In the genomic region with DNA sequence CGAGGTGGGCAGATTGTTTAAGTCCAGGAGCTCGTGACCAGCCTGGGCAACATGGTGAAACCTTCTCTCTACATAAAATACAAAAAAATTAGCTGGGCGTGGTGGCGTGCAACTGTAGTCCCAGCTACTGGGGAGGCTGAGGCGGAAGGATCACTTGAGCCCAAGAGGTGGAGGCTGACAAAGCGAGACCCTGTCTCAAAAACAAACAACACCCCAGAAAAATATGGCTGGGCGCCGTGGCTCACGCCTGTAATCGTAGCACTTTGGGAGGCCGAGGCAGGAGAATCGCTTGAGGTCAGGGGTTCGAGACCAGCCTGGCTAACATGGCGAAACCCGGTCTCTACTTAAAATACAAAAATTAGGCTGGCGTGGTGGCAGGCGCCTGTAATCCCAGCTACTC, we compare ENCODE assay signal across 8 cellular contexts. TPM values are rescaled to one million over a fixed set of nuclear protein-coding genes. Genes with fewer than 3 reads are reported as not detected.
DNase-seq lines count a peak whose midpoint lies in the region; ATAC-seq and TF ChIP-seq lines count a peak whose summit lies in the region.

No MANE protein-coding gene starts in this region.

- peaks cover 8% of the 10 kb centered on the region for H3K36me3 ChIP-seq in KOPT-K1 (ENCODE audit: insufficient read depth, low read length)

- H3K9me3 Mint-ChIP-seq in chondrocyte (ENCODE audit: low read depth) (no peaks in the 10 kb centered on the region), nephron progenitor cell (peaks cover 33% of the 10 kb centered on the region)

- no peaks in the 10 kb centered on the region for H3K36me3 Mint-ChIP-seq in chondrocyte (ENCODE audit: low read depth)
- peaks cover 14% of the 10 kb centered on the region for H3K36me3 Mint-ChIP-seq in nephron progenitor cell (ENCODE audit: low read depth)

- peak overlapping the region; percentile 92 for H3K27ac ChIP-seq in C4-2B
- peak overlapping the region; percentile 99 for H3K27ac ChIP-seq in KOPT-K1 (ENCODE audit: low read depth, low read length, poor library complexity, severe bottlenecking)

- ATAC-seq in GM18907 (IDR thresholded peaks at IDR 0.05; ENCODE audit: unreplicated experiment) (no peak), GM21360 (IDR thresholded peaks at IDR 0.05; ENCODE audit: unreplicated experiment) (no peak)

- H3K27me3 Mint-ChIP-seq in chondrocyte (ENCODE audit: low read depth) (no peaks in the 10 kb centered on the region), nephron progenitor cell (ENCODE audit: low read depth, poor library complexity) (peaks cover 7% of the 10 kb centered on the region)

- H3K4me3 Mint-ChIP-seq in chondrocyte (ENCODE audit: unreplicated experiment) (peak overlapping the region; percentile 90), nephron progenitor cell (peak overlapping the region; percentile 90)

- DNase-seq in chondrocyte (ENCODE audit: low spot score) = no peak
- DNase-seq in nephron progenitor cell = no peak
- no peak for DNase-seq in cerebellar cortex (ENCODE audit: low spot score)
- DNase-seq in NCI-H1048 (lab: John Stamatoyannopoulos, UW) = no peak

- no peaks in the 10 kb centered on the region for H3K9me3 ChIP-seq in KOPT-K1 (ENCODE audit: insufficient read depth, low read length, poor library complexity, severe bottlenecking)

- TF ChIP-seq CTCF in C4-2B (conservative IDR thresholded peaks at IDR 0.05) (no peak), chondrocyte (IDR thresholded peaks at IDR 0.05) (no peak), nephron progenitor cell (IDR thresholded peaks at IDR 0.05) (no peak)

- H3K4me1 Mint-ChIP-seq in chondrocyte (ENCODE audit: low read depth) (peaks cover 26% of the 10 kb centered on the region), nephron progenitor cell (peaks cover 43% of the 10 kb centered on the region)

- H3K27ac Mint-ChIP-seq in chondrocyte (ENCODE audit: unreplicated experiment) (peak overlapping the region; percentile 97), nephron progenitor cell (peak overlapping the region; percentile 39)

RNA-seq across cellular contexts. Expression of a gene that starts 3.4 kb away (rescaled TPM):
- total RNA-seq in chondrocyte = 214 to 255 TPM (median 222 TPM) in 3 replicates

RNA-seq across cellular contexts. Expression of a gene that starts 21.6 kb away (rescaled TPM):
- 94.9 to 112 TPM (median 94.9 TPM) in 3 replicates for total RNA-seq in chondrocyte

RNA-seq across cellular contexts. Expression of a gene that starts 24.9 kb away (rescaled TPM):
- 0.65 to 0.92 TPM (median 0.92 TPM) in 3 replicates for total RNA-seq in chondrocyte

RNA-seq across cellular contexts. Expression of a gene that starts 40.5 kb away (rescaled TPM):
- total RNA-seq in chondrocyte = 0.75 TPM in 1 of 3 replicates, not detected in the others

RNA-seq across cellular contexts. Expression of a gene that starts 46.2 kb away (rescaled TPM):
- total RNA-seq in chondrocyte = 54.0 to 57.1 TPM (median 54.2 TPM) in 3 replicates
